In the genomic region with DNA sequence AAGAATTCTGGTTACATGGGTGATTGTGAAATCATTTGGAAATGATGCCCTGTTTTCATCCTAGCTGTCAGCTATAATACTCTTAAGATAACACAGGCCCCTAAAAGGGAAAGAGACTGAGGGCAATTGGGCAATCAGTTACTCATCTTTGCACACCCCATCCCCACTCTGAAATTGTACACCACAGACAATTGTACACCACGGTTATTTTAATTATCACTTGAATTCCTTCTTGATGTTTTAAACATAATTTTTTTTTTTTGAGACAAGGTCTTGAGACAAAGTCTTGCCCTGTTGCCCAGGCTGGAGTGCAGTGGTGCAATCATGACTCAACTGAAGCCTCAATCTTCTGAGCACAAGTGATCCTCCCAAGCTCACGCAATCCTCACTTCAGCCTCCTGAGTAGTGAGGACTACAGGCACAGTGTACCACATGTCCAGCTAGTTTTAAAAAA, we compare ENCODE assay signal across 14 cellular contexts.
DNase-seq lines count a peak whose midpoint lies in the region; ATAC-seq and TF ChIP-seq lines count a peak whose summit lies in the region.
"Had no signal": no experiment of that assay in that cellular context is flagged by ENCODE, and none has a peak within 500 bp of the region (broad histone marks: within the 10 kb centered on the region; RNA-seq: fewer than 3 reads in every experiment).

No MANE protein-coding gene starts in this region.

- H3K36me3 ChIP-seq in H7 (replicated peaks; ENCODE audit: control insufficient read depth, insufficient read depth, low read length), result no peaks in the 10 kb centered on the region
- H3K36me3 ChIP-seq: Peyer's patch had no signal

- H3K4me3 ChIP-seq in AG09309 (ENCODE audit: control insufficient read depth, low read depth, low read length) (no peak overlapping the region), NB4 (ENCODE audit: low read depth, low read length) (no peak overlapping the region), H7 (ENCODE audit: insufficient read depth, low read depth, low read length) (no peak overlapping the region)
- H3K4me3 ChIP-seq: GM12878, Peyer's patch had no signal

- no peak for TF ChIP-seq POLR2A in NB4 (IDR thresholded peaks at IDR 0.05; ENCODE audit: extremely low read depth, insufficient read length)

- H3K27me3 ChIP-seq in H7 (ENCODE audit: control insufficient read depth, insufficient read depth, low read length), result no peaks in the 10 kb centered on the region
- H3K27me3 ChIP-seq: Peyer's patch had no signal

- ATAC-seq in esophagus mucosa (peak; percentile 71), omental fat pad (ENCODE audit: low FRiP score) (peak; percentile 95), HG03159 (IDR thresholded peaks at IDR 0.05; ENCODE audit: unreplicated experiment) (no peak), GM21717 (IDR thresholded peaks at IDR 0.05; ENCODE audit: unreplicated experiment) (no peak)
- ATAC-seq: GM12878; stimulated activated naive B cell treated with anti-CD40 and anti-IgM and Interleukin-4, amounts not matched to agents 10 μg/mL and 1 μg/mL and 100 μg/mL, for 72 hours had no signal

- no peak for TF ChIP-seq CTCF in AG09309 (IDR thresholded peaks at IDR 0.05; ENCODE audit: control insufficient read depth, insufficient read depth, low read depth, low read length, missing control alignments)
- TF ChIP-seq CTCF in NB4 (IDR thresholded peaks at IDR 0.05; ENCODE audit: low read depth, low read length), result no peak
- TF ChIP-seq CTCF in omental fat pad (IDR thresholded peaks at IDR 0.05), result no peak

- DNase-seq in AG09309 (ENCODE audit: low read depth), result peak; percentile 59
- DNase-seq in NB4 (ENCODE audit: low read depth), result peak; percentile 36
- DNase-seq in omental fat pad (ENCODE audit: low spot score), result peak; percentile 32
- DNase-seq in NCI-H2196 (lab: John Stamatoyannopoulos, UW; ENCODE audit: unreplicated experiment), result no peak
- DNase-seq in H7, result no peak
- DNase-seq: activated CD4-positive, alpha-beta T cell treated with anti-CD3 and anti-CD28 coated beads for 1 hour; midbrain; NCI-H1105; stimulated activated naive B cell treated with anti-CD40 and anti-IgM and Interleukin-4, amounts not matched to agents 10 μg/mL and 1 μg/mL and 100 μg/mL, for 72 hours had no signal

Comparison
In these comparisons a context has a peak if more than half of its experiments do, and no peak if none do; other contexts are left out.
1. DNase-seq: peak in AG09309 (single experiment), NB4 (single experiment) and omental fat pad (single experiment); none in NCI-H2196 (single experiment) and H7 (single experiment).
2. ATAC-seq: peak in esophagus mucosa (single experiment) and omental fat pad (single experiment); none in HG03159 (single experiment) and GM21717 (single experiment).